ENCODE assay signal across 9 cellular contexts in the genomic region with DNA sequence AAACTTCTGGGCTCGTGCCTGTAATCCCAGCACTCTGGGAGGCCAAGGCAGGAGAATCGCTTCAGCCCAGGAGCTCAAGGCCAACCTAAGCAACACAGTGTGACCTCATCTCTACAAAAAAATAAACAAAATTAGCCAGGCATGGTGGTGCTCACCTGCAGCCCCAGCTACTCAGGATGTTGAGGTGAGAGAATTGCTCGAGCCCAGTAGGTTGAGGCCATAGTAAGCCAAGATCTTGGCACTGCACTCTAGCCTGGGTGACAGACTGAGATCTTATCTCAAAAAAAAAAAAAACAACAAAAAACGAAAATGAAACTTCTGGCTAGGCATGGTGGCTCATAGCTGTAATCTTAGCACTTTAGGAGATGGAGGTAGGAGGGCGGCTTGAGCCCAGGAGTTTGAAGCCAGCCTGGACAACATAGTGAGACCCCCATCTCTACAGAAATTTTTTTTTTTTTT. TPM values are rescaled to one million over a fixed set of nuclear protein-coding genes. Genes with fewer than 3 reads are reported as not detected.
DNase-seq lines count a peak whose midpoint lies in the region; ATAC-seq, FAIRE-seq and TF ChIP-seq lines count a peak whose summit lies in the region.
"Had no signal": no experiment of that assay in that cellular context is flagged by ENCODE, and none has a peak within 500 bp of the region (broad histone marks: within the 10 kb centered on the region; RNA-seq: fewer than 3 reads in every experiment).

No MANE protein-coding gene starts in this region.

- TF ChIP-seq RAD21 in K562 (CRISPR knock-in tag; conservative IDR thresholded peaks at IDR 0.05 in 1 of 2, IDR thresholded peaks at IDR 0.05 in 1 of 2) = no peak

- intact Hi-C loops in K562 (cut with micrococcal nuclease) = no loop called here
- intact Hi-C loops in stomach (cut with DNase I; ENCODE audit: low total_unique reads) = no loop called here
- intact Hi-C loops in testis (cut with DNase I; ENCODE audit: low total_unique reads) = no loop called here
- intact Hi-C loops in ascending aorta (cut with DNase I) = no loop called here

- peaks cover 23 to 24% of the 10 kb centered on the region in 2 experiments for H3K4me1 ChIP-seq in K562 (replicated peaks in 1 of 2; ENCODE audit: control insufficient read depth in 2 of 2, insufficient read depth in 2 of 2, low read length in 2 of 2)
- H3K4me1 ChIP-seq in stomach = peaks cover 0 to 13% (median 2%) of the 10 kb centered on the region in 4 donors
- no peaks in the 10 kb centered on the region for H3K4me1 ChIP-seq in testis
- H3K4me1 ChIP-seq in ascending aorta = no peaks in the 10 kb centered on the region

- no peak overlapping the region for H3K9ac ChIP-seq in K562 (ENCODE audit: insufficient read depth in 1 of 2, low read depth in 2 of 2, low read length in 2 of 2)

- H3K9me1 ChIP-seq in K562 (ENCODE audit: control insufficient read depth, insufficient read depth, low read length) = no peaks in the 10 kb centered on the region

- H4K20me1 ChIP-seq in K562 (replicated peaks; ENCODE audit: control insufficient read depth, insufficient read depth, low read length) = peaks cover 5% of the 10 kb centered on the region

- ATAC-seq in K562 (peak; percentile 35), GM21360 (IDR thresholded peaks at IDR 0.05; ENCODE audit: unreplicated experiment) (no peak)

- no TSS peak for BruUV-seq in K562 (replicated peaks; lab: Mats Ljungman, UMichigan)

- TF ChIP-seq POLR2A in K562 (conservative IDR thresholded peaks at IDR 0.05) (no peak), stomach (IDR thresholded peaks at IDR 0.05) (no peak), testis (IDR thresholded peaks at IDR 0.05) (no peak)

- in situ Hi-C loops in K562 (cut with MboI) = no loop called here

- TF ChIP-seq EP300 in K562 (IDR thresholded peaks at IDR 0.05; ENCODE audit: low read length) (no peak), stomach (IDR thresholded peaks at IDR 0.05) (no peak)

- H2AFZ ChIP-seq in K562 (ENCODE audit: low read depth, low read length) = no peak overlapping the region

- no peak for TF ChIP-seq CTCF in K562 (IDR thresholded peaks at IDR 0.05 in 2 of 3, conservative IDR thresholded peaks at IDR 0.05 in 1 of 3; ENCODE audit: insufficient read depth in 2 of 3, low read depth in 1 of 3, low read length in 3 of 3)
- no peak for TF ChIP-seq CTCF in stomach (IDR thresholded peaks at IDR 0.05)
- no peak for TF ChIP-seq CTCF in testis (IDR thresholded peaks at IDR 0.05)
- no peak for TF ChIP-seq CTCF in ascending aorta (IDR thresholded peaks at IDR 0.05)

- H3K4me3 ChIP-seq in K562 (no peak overlapping the region), stomach (no peak overlapping the region), testis (no peak overlapping the region), ascending aorta (no peak overlapping the region)

- H3K27me3 ChIP-seq in K562 (ENCODE audit: control insufficient read depth in 2 of 2, insufficient read depth in 2 of 2, low read length in 2 of 2) = no peaks in the 10 kb centered on the region
- no peaks in the 10 kb centered on the region for H3K27me3 ChIP-seq in stomach
- H3K27me3 ChIP-seq in testis = no peaks in the 10 kb centered on the region
- H3K27me3 ChIP-seq in ascending aorta = no peaks in the 10 kb centered on the region

- POLR2A ChIA-PET in K562 (lab: Yijun Ruan, JAX) = interaction anchor here (0.6 to 0.9 kb wide), 5 partner anchors 12 to 200 kb away, joined by 3 to 4 read pairs (median 3); no protein-coding TSS in a partner anchor

- H3K9me3 ChIP-seq in K562 (replicated peaks; ENCODE audit: control insufficient read depth, insufficient read depth, low read depth, low read length) = no peaks in the 10 kb centered on the region
- H3K9me3 ChIP-seq in stomach = no peaks in the 10 kb centered on the region
- H3K9me3 ChIP-seq in testis = no peaks in the 10 kb centered on the region
- H3K9me3 ChIP-seq in ascending aorta = no peaks in the 10 kb centered on the region

- peaks cover 47% of the 10 kb centered on the region for H3K36me3 ChIP-seq in K562 (ENCODE audit: control insufficient read depth, insufficient read depth, low read length)
- peaks cover 0 to 10% (median 0%) of the 10 kb centered on the region in 4 donors for H3K36me3 ChIP-seq in stomach
- H3K36me3 ChIP-seq in testis (ENCODE audit: low read depth, missing control alignments) = no peaks in the 10 kb centered on the region
- no peaks in the 10 kb centered on the region for H3K36me3 ChIP-seq in ascending aorta

- DNase-seq in activated gamma-delta T cell treated with Interleukin-2 at 50 U/mL for 16 hours (peak; percentile 57), activated gamma-delta T cell (lab: John Stamatoyannopoulos, UW) (no peak), T-helper 2 cell (peak in 3 of 5 experiments; percentile 40 to 95 (median 83)), K562 (ENCODE audit: extremely low read depth in 1 of 4, low spot score in 3 of 4) (no peak), stomach (peak; percentile 29), testis (no peak), ascending aorta (ENCODE audit: low spot score in 2 of 2) (no peak)

- 64% methylated on average over 4 of the region's 5 CpGs for WGBS in K562 (ENCODE audit: insufficient coverage, low coverage, missing lambda C conversion rate)
- 59 to 70% (median 65%) methylated on average over 5 of the region's 5 CpGs for WGBS in stomach, 5 donors
- WGBS in testis, 2 donors = 70 to 71% methylated on average over 5 of the region's 5 CpGs

- CTCF ChIA-PET in K562 (lab: Yijun Ruan, JAX; ENCODE audit: low intra/inter-chr PET ratio) = no interaction called here

- H3K27ac ChIP-seq in K562 (ENCODE audit: extremely low read depth, low read depth, low read length) = no peak overlapping the region
- H3K27ac ChIP-seq in stomach = no peak overlapping the region
- H3K27ac ChIP-seq in testis = no peak overlapping the region
- no peak overlapping the region for H3K27ac ChIP-seq in ascending aorta

- peak; percentile 32 for FAIRE-seq in K562 (lab: Jason Lieb, UNC)
- FAIRE-seq: bronchial epithelial cell had no signal

- H3K79me2 ChIP-seq in K562 (ENCODE audit: control insufficient read depth, insufficient read depth, low read length) = peaks cover 90% of the 10 kb centered on the region

- no peak overlapping the region for H3K4me2 ChIP-seq in K562 (ENCODE audit: insufficient read depth, low read length)

TF ChIP-seq in K562, 482 proteins besides CTCF, POLR2A, EP300 and RAD21:
- TF ChIP-seq ZNF121 (CRISPR knock-in tag; conservative IDR thresholded peaks at IDR 0.05) = peak; percentile 84
- TF ChIP-seq CTBP1 (IDR thresholded peaks at IDR 0.05; ENCODE audit: borderline replicate concordance) = no peak
- peak; percentile 82 for TF ChIP-seq ZNF384 (IDR thresholded peaks at IDR 0.05; ENCODE audit: low read depth, low read length)
- TF ChIP-seq, protein P1, sequence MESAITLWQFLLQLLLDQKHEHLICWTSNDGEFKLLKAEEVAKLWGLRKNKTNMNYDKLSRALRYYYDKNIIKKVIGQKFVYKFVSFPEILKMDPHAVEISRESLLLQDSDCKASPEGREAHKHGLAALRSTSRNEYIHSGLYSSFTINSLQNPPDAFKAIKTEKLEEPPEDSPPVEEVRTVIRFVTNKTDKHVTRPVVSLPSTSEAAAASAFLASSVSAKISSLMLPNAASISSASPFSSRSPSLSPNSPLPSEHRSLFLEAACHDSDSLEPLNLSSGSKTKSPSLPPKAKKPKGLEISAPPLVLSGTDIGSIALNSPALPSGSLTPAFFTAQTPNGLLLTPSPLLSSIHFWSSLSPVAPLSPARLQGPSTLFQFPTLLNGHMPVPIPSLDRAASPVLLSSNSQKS (CRISPR knock-in tag; IDR thresholded peaks at IDR 0.05) = no peak
- TF ChIP-seq, protein P2, sequence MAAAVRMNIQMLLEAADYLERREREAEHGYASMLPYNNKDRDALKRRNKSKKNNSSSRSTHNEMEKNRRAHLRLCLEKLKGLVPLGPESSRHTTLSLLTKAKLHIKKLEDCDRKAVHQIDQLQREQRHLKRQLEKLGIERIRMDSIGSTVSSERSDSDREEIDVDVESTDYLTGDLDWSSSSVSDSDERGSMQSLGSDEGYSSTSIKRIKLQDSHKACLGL (CRISPR knock-in tag; IDR thresholded peaks at IDR 0.05; ENCODE audit: borderline replicate concordance, poor library complexity, severe bottlenecking) = no peak
- peak; percentile 40 for TF ChIP-seq RBM25 (IDR thresholded peaks at IDR 0.05; ENCODE audit: low read depth, low read length, severe bottlenecking)

RNA-seq across cellular contexts. Expression of a gene that starts 53.7 kb away (rescaled TPM):
- total RNA-seq in K562 (2011; cell fraction: chromatin; rRNA removed; ENCODE audit: low replicate concordance) = 133 and 323 TPM in 2 replicates
- total RNA-seq in K562 (2011; cell fraction: nucleolus; rRNA removed) = 60.7 and 75.4 TPM in 2 replicates
- total RNA-seq in K562 (2011; cell fraction: nucleoplasm; rRNA removed) = 109 and 149 TPM in 2 replicates
- total RNA-seq in K562 (2014; rRNA removed) = 26.2 and 30.0 TPM in 2 replicates
- 28.3 and 35.0 TPM in 2 replicates for total RNA-seq in K562 (2014; rRNA removed; fragmentation: Illumina TruSeq; extraction: Trizol)
- 21.6 and 23.0 TPM in 2 replicates for total RNA-seq in K562 (2015; rRNA removed; fragmentation: Illumina TruSeq; extraction: Trizol)
- 53.8 and 62.6 TPM in 2 replicates for total RNA-seq in K562 (2021)
- 41.4 and 45.4 TPM in 2 replicates for polyA plus RNA-seq in K562 (2011; rRNA removed)
- polyA plus RNA-seq in K562 (2011; cell fraction: cytosol; rRNA removed) = 12.6 and 23.0 TPM in 2 replicates
- polyA plus RNA-seq in K562 (2011; cell fraction: nucleus; rRNA removed) = 28.6 and 42.3 TPM in 2 replicates
- 43.0 and 49.7 TPM in 2 replicates for polyA plus RNA-seq in K562 (2012)
- polyA plus RNA-seq in K562 (2014; fragmentation: Illumina TruSeq; extraction: Trizol) = 58.8 and 59.8 TPM in 2 replicates
- polyA plus RNA-seq in K562 (2014; fragmentation: Nextera tagmentation; extraction: Ambion mirVana) = 10 to 100 TPM; 15.3 to 19.6 TPM
- polyA plus RNA-seq in K562 (2014; rRNA removed) = 36.9 and 40.4 TPM in 2 replicates
- polyA minus RNA-seq in K562 (2011; rRNA and poly(A)+ RNA removed) = 53.4 and 83.7 TPM in 2 replicates
- 41.5 and 44.1 TPM in 2 replicates for polyA minus RNA-seq in K562 (2011; cell fraction: cytosol; rRNA and poly(A)+ RNA removed)
- 44.6 and 69.1 TPM in 2 replicates for polyA minus RNA-seq in K562 (2011; cell fraction: nucleus; rRNA and poly(A)+ RNA removed)
- total RNA-seq in stomach = 10 to 100 TPM in 3 of 5 donors, 1 to 10 TPM in 2; 2.9 to 43.7 (median 11.6) TPM
- polyA plus RNA-seq in stomach = 1 to 10 TPM; 8.5 to 9.2 (median 9.2) TPM
- total RNA-seq in testis = 10 to 100 TPM; 25.9 to 27.7 TPM
- 14.3 TPM for polyA plus RNA-seq in testis (ENCODE audit: insufficient read depth, low read depth, low replicate concordance)
- total RNA-seq in ascending aorta = 9.3 TPM

Comparison
In these comparisons a context has a peak if more than half of its experiments do, and no peak if none do; other contexts are left out.
1. DNase-seq: peak in activated gamma-delta T cell treated with Interleukin-2 at 50 U/mL for 16 hours (single experiment), T-helper 2 cell (3 of 5) and stomach (single experiment); none in activated gamma-delta T cell (single experiment), K562 (0 of 4), testis (single experiment) and ascending aorta (0 of 2).